ENCODE assay signal across 8 cellular contexts in genomic region chr12:52007158-52007921, GRCh38. TPM values are rescaled to one million over a fixed set of nuclear protein-coding genes. Genes with fewer than 3 reads are reported as not detected.
DNase-seq lines count a peak whose midpoint lies in the region; ATAC-seq and TF ChIP-seq lines count a peak whose summit lies in the region.

No MANE protein-coding gene starts in this region.

- peak overlapping the region; percentile 97 for H3K4me2 ChIP-seq in GM23338

- ATAC-seq in GM23338 (peak; percentile 9), GM21717 (IDR thresholded peaks at IDR 0.05; ENCODE audit: unreplicated experiment) (no peak), HG03135 (IDR thresholded peaks at IDR 0.05; ENCODE audit: unreplicated experiment) (no peak)
- peak; percentile 63 to 74 for ATAC-seq in naive thymus-derived CD8-positive, alpha-beta T cell

- intact Hi-C loops in transverse colon (cut with DNase I; ENCODE audit: low total_unique reads) = no loop called here

- H3K27me3 ChIP-seq in GM23338 (ENCODE audit: insufficient read depth) (peaks cover 57% of the 10 kb centered on the region), endocrine pancreas (ENCODE audit: control insufficient read depth, insufficient read depth, low read length) (no peaks in the 10 kb centered on the region), transverse colon (peaks cover 30% of the 10 kb centered on the region)

- H3K27me3 Mint-ChIP-seq in GM23338 (ENCODE audit: insufficient read depth, low read depth, poor library complexity) = peaks cover 69% of the 10 kb centered on the region
- H3K27me3 Mint-ChIP-seq in naive thymus-derived CD8-positive, alpha-beta T cell = no peaks in the 10 kb centered on the region

- DNase-seq in GM23338 (ENCODE audit: low spot score) (peak; percentile 49), transverse colon (peak; percentile 50), HEK293T (ENCODE audit: extremely low spot score) (no peak)
- peak; percentile 41 to 53 for DNase-seq in activated CD4-positive, alpha-beta T cell treated with anti-CD3 and anti-CD28 coated beads, Interleukin-2, amount 50 U/mL, for 48 hours
- peak; percentile 39 to 85 (median 70) for DNase-seq in naive thymus-derived CD8-positive, alpha-beta T cell

- H3K36me3 Mint-ChIP-seq in GM23338 (ENCODE audit: low read depth) = peaks cover 3% of the 10 kb centered on the region; the same call in 1 of the 3 replicates
- H3K36me3 Mint-ChIP-seq in naive thymus-derived CD8-positive, alpha-beta T cell = peaks cover 0 to 33% (median 17%) of the 10 kb centered on the region in 3 donors

- WGBS in transverse colon (ENCODE audit: low coverage in 1 of 2), 2 donors = 14% methylated on average over 47 of the region's 72 CpGs; no CpG with 5 or more reads in 1 of the 2 donors

- peaks cover 10% of the 10 kb centered on the region; the same call in 1 of the 2 replicates for H3F3A ChIP-seq in GM23338 (replicated peaks; ENCODE audit: low read depth)

- H3K4me1 Mint-ChIP-seq in GM23338 = peaks cover 45% of the 10 kb centered on the region
- H3K4me1 Mint-ChIP-seq in naive thymus-derived CD8-positive, alpha-beta T cell = peaks cover 17 to 33% (median 31%) of the 10 kb centered on the region in 4 donors

- no peaks in the 10 kb centered on the region for H4K20me1 ChIP-seq in GM23338 (replicated peaks; ENCODE audit: insufficient read depth)

- no peaks in the 10 kb centered on the region for H3K9me2 ChIP-seq in GM23338 (ENCODE audit: insufficient read depth)

- TF ChIP-seq CTCF in GM23338 (conservative IDR thresholded peaks at IDR 0.05; ENCODE audit: low read depth in 2 of 2) (no peak), transverse colon (IDR thresholded peaks at IDR 0.05) (no peak)

- peak; percentile 7 for TF ChIP-seq POLR2A in transverse colon (IDR thresholded peaks at IDR 0.05)

- CTCF ChIA-PET in HEK293T (lab: Yijun Ruan, JAX) = interaction anchor here (1.5 kb wide), 1 partner anchor 18 kb away, joined by 6 read pairs; no protein-coding TSS in a partner anchor

- H2AFZ ChIP-seq in GM23338 = peak overlapping the region; percentile 81

- peak overlapping the region; percentile 78 for H3K4me3 Mint-ChIP-seq in GM23338
- peak overlapping the region; percentile 90 to 99 (median 94) for H3K4me3 Mint-ChIP-seq in naive thymus-derived CD8-positive, alpha-beta T cell

- peaks cover 27% of the 10 kb centered on the region for H3K4me1 ChIP-seq in GM23338 (ENCODE audit: insufficient read depth)
- H3K4me1 ChIP-seq in endocrine pancreas (ENCODE audit: control insufficient read depth, insufficient read depth, low read length) = no peaks in the 10 kb centered on the region
- H3K4me1 ChIP-seq in transverse colon = peaks cover 0 to 36% (median 19%) of the 10 kb centered on the region in 4 donors

- TF ChIP-seq EP300 in transverse colon (IDR thresholded peaks at IDR 0.05; ENCODE audit: low read depth) = no peak

- H3K79me2 ChIP-seq in GM23338 (replicated peaks; ENCODE audit: insufficient read depth) = no peaks in the 10 kb centered on the region

- no peaks in the 10 kb centered on the region; the same call in 2 of the 3 replicates for H3K9me3 Mint-ChIP-seq in GM23338
- peaks cover 0 to 2% (median 0%) of the 10 kb centered on the region in 9 donors for H3K9me3 Mint-ChIP-seq in naive thymus-derived CD8-positive, alpha-beta T cell

- in situ Hi-C loops in transverse colon (cut with MboI; ENCODE audit: low pct_ligation_motif_present in 1 of 4, low pct_unique_long_range_greater_than_20kb in 1 of 4, low sequenced_read_pairs in 3 of 4) = no loop called here

- H3K27ac ChIP-seq in GM23338 (ENCODE audit: low read depth) (no peak overlapping the region), transverse colon (peak overlapping the region; percentile 78 to 91 (median 82))

- peak overlapping the region; percentile 54 for H3K9ac ChIP-seq in endocrine pancreas (ENCODE audit: control insufficient read depth, insufficient read depth, low read length)

- H3K36me3 ChIP-seq in GM23338 (ENCODE audit: insufficient read depth) = no peaks in the 10 kb centered on the region
- H3K36me3 ChIP-seq in endocrine pancreas (ENCODE audit: control insufficient read depth, insufficient read depth, low read length) = no peaks in the 10 kb centered on the region
- no peaks in the 10 kb centered on the region for H3K36me3 ChIP-seq in transverse colon

- POLR2A ChIA-PET in naive thymus-derived CD8-positive, alpha-beta T cell (lab: Charles Lee) = interaction anchor here (0.6 to 9.0 kb wide), 10 partner anchors 14 to 789 kb away, joined by 3 to 153 read pairs (median 6); partner anchors contain the start of genes ACVR1B, ATG101, NR4A1 and POU6F1
- POLR2A ChIA-PET in HEK293T (lab: Yijun Ruan, JAX) = no interaction called here

- no peak overlapping the region for H3K27ac Mint-ChIP-seq in GM23338
- peak overlapping the region; percentile 80 to 99 (median 98) for H3K27ac Mint-ChIP-seq in naive thymus-derived CD8-positive, alpha-beta T cell

- H3K4me3 ChIP-seq in GM23338 (peak overlapping the region; percentile 77), endocrine pancreas (ENCODE audit: control insufficient read depth, insufficient read depth, low read length) (no peak overlapping the region), transverse colon (peak overlapping the region; percentile 30 to 82 (median 64))

- H3K9me3 ChIP-seq in endocrine pancreas (ENCODE audit: control insufficient read depth, low read length) (no peaks in the 10 kb centered on the region), transverse colon (no peaks in the 10 kb centered on the region)

TF ChIP-seq in GM23338, 12 proteins besides CTCF, POLR2A, EP300 and RAD21 (continues in another document):
- TF ChIP-seq ETS1 (IDR thresholded peaks at IDR 0.05) = no peak

TF ChIP-seq in HEK293T, 16 proteins besides CTCF, POLR2A, EP300 and RAD21:
- TF ChIP-seq TARDBP (IDR thresholded peaks at IDR 0.05) (no peak), SP1 (IDR thresholded peaks at IDR 0.05) (no peak), L3MBTL2 (conservative IDR thresholded peaks at IDR 0.05) (no peak), FOXA1 (IDR thresholded peaks at IDR 0.05) (no peak), CTBP1 (IDR thresholded peaks at IDR 0.05; ENCODE audit: borderline replicate concordance) (no peak), LEF1 (IDR thresholded peaks at IDR 0.05; ENCODE audit: borderline replicate concordance) (no peak), FOXM1 (IDR thresholded peaks at IDR 0.05; ENCODE audit: borderline replicate concordance) (no peak), ARNT (IDR thresholded peaks at IDR 0.05) (no peak), NFRKB (IDR thresholded peaks at IDR 0.05) (no peak), ZNF384 (IDR thresholded peaks at IDR 0.05) (no peak), ELF4 (IDR thresholded peaks at IDR 0.05) (no peak), HDGF (IDR thresholded peaks at IDR 0.05; ENCODE audit: borderline replicate concordance) (no peak), PKNOX1 (IDR thresholded peaks at IDR 0.05) (no peak), SUZ12 (IDR thresholded peaks at IDR 0.05) (no peak), FOXK2 (IDR thresholded peaks at IDR 0.05) (no peak), BHLHE40 (IDR thresholded peaks at IDR 0.05; ENCODE audit: borderline replicate concordance) (no peak)

RNA-seq across cellular contexts. Expression of gene TAMALIN, which starts 0.6 kb away (rescaled TPM):
- total RNA-seq in GM23338 (2014; rRNA removed; shearing (Covaris generic)) = 3.0 and 3.5 TPM in 2 replicates
- 0.34 and 0.73 TPM in 2 replicates for polyA plus RNA-seq in GM23338 (2016; fragmentation: Nextera tagmentation; extraction: Ambion mirVana)
- total RNA-seq in naive thymus-derived CD8-positive, alpha-beta T cell = 10 to 100 TPM; 35.7 to 36.5 TPM
- polyA plus RNA-seq in naive thymus-derived CD8-positive, alpha-beta T cell = 1 to 10 TPM; 2.0 to 5.2 (median 2.6) TPM
- 10 to 100 TPM in 2 of 4 donors, 1 to 10 TPM in 2; 5.9 to 20.6 (median 9.7) TPM for total RNA-seq in transverse colon

RNA-seq across cellular contexts. Expression of gene NR4A1, which starts 43.9 kb away (rescaled TPM):
- 13.4 and 19.1 TPM in 2 replicates for total RNA-seq in GM23338 (2014; rRNA removed; shearing (Covaris generic))
- 7.5 and 8.3 TPM in 2 replicates for polyA plus RNA-seq in GM23338 (2016; fragmentation: Nextera tagmentation; extraction: Ambion mirVana)
- total RNA-seq in naive thymus-derived CD8-positive, alpha-beta T cell = 1 to 10 TPM; 1.9 to 2.4 TPM
- under 1 TPM; 0.39 to 0.79 (median 0.45) TPM for polyA plus RNA-seq in naive thymus-derived CD8-positive, alpha-beta T cell
- 100 to 1,000 TPM in 1 of 4 donors, 10 to 100 TPM in 3; 50.7 to 102 (median 76.9) TPM for total RNA-seq in transverse colon

RNA-seq across cellular contexts. Expression of gene ACVR1B, which starts 55.8 kb away (rescaled TPM):
- 7.5 and 7.8 TPM in 2 replicates for total RNA-seq in GM23338 (2014; rRNA removed; shearing (Covaris generic))
- 2.4 and 2.6 TPM in 2 replicates for polyA plus RNA-seq in GM23338 (2016; fragmentation: Nextera tagmentation; extraction: Ambion mirVana)
- total RNA-seq in naive thymus-derived CD8-positive, alpha-beta T cell = 10 to 100 TPM; 11.7 to 12.6 TPM
- polyA plus RNA-seq in naive thymus-derived CD8-positive, alpha-beta T cell = 1 to 10 TPM; 1.2 to 2.3 (median 2.2) TPM
- total RNA-seq in transverse colon = 10 to 100 TPM; 22.5 to 96.9 (median 68.7) TPM

Comparison
In these comparisons a context has a peak if more than half of its experiments do, and no peak if none do; other contexts are left out.
1. ATAC-seq: peak in GM23338 (single experiment) and naive thymus-derived CD8-positive, alpha-beta T cell (2 of 2); none in GM21717 (single experiment) and HG03135 (single experiment).